8 cellular contexts compared by ENCODE assay signal in the genomic region with DNA sequence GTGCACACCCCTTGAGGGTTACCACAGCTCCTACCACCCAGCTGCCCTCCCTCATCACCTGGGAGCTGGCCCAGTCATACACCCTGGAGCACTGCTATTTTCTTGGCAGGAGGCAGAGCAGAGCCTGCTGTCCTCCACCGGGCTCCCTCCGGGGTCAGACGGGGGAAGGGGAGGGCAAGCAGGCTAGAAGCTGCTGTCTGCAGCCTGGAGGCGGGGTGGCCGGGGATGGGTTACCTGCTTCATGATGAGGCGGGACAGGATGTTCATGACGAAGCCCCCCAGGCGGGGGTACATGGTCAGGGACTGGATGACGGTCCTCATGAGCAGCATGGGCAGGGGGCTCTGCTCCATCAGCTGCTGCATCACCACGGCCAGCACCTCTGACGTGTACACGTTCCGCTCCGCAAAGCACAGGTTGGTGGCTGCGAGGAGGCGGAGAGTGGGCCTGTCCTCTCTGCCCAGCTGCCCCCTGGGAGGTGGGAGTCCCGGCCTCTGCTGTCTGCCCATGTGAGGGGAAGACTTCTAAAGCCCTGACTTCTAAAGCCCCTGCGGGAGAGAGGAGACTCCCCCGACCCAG. TPM values are rescaled to one million over a fixed set of nuclear protein-coding genes. Genes with fewer than 3 reads are reported as not detected.
A peak's percentile ranks its signal among the peaks of the same experiment; 100 is the strongest.
DNase-seq lines count a peak whose midpoint lies in the region; ATAC-seq and TF ChIP-seq lines count a peak whose summit lies in the region.
"Had no signal": no experiment of that assay in that cellular context is flagged by ENCODE, and none has a peak within 500 bp of the region (broad histone marks: within the 10 kb centered on the region; RNA-seq: fewer than 3 reads in every experiment).

No MANE protein-coding gene starts in this region.

- no peaks in the 10 kb centered on the region for H3K9me3 ChIP-seq in MG63

- H3K27ac ChIP-seq in foreskin keratinocyte: no peak overlapping the region

- H3K4me1 Mint-ChIP-seq in mesothelial cell of epicardium: peaks cover 6% of the 10 kb centered on the region

- DNase-seq in COLO668 (lab: John Stamatoyannopoulos, UW; ENCODE audit: unreplicated experiment): peak; percentile 54
- DNase-seq in MG63: peak; percentile 40
- DNase-seq in foreskin keratinocyte: peak in 1 of 2 donors; percentile 39
- no peak for DNase-seq in dermis blood vessel endothelial cell
- no peak for DNase-seq in NCI-H1105 (lab: John Stamatoyannopoulos, UW)
- no peak for DNase-seq in mesothelial cell of epicardium (ENCODE audit: low spot score in 2 of 2, unreplicated experiment in 2 of 2)

- peaks cover 12% of the 10 kb centered on the region for H3K36me3 Mint-ChIP-seq in mesothelial cell of epicardium

- H3K27me3 Mint-ChIP-seq in mesothelial cell of epicardium (ENCODE audit: low read depth): no peaks in the 10 kb centered on the region

- H3K4me3 Mint-ChIP-seq in mesothelial cell of epicardium: no peak overlapping the region
- H3K4me3 Mint-ChIP-seq: CD4-positive, alpha-beta T cell had no signal

- peaks cover 24% of the 10 kb centered on the region for H3K36me3 ChIP-seq in MG63

- no peak overlapping the region for H3K4me3 ChIP-seq in MG63

- H3K27ac Mint-ChIP-seq in mesothelial cell of epicardium: no peak overlapping the region
- H3K27ac Mint-ChIP-seq: CD4-positive, alpha-beta T cell had no signal

- peak; percentile 37 for ATAC-seq in foreskin keratinocyte

- TF ChIP-seq CTCF in foreskin keratinocyte (conservative IDR thresholded peaks at IDR 0.05) (no peak), mesothelial cell of epicardium (IDR thresholded peaks at IDR 0.05; ENCODE audit: unreplicated experiment) (no peak)

- no peaks in the 10 kb centered on the region for H3K9me3 Mint-ChIP-seq in mesothelial cell of epicardium
- H3K9me3 Mint-ChIP-seq: CD4-positive, alpha-beta T cell had no signal

- H3K27me3 ChIP-seq in MG63 (no peaks in the 10 kb centered on the region), foreskin keratinocyte (no peaks in the 10 kb centered on the region)

- H3K4me1 ChIP-seq in foreskin keratinocyte: no peaks in the 10 kb centered on the region

RNA-seq across cellular contexts. Expression of a gene that starts 2.7 kb away (rescaled TPM):
- not detected in 2 replicates for total RNA-seq in MG63 (2014; rRNA removed; shearing (Covaris generic); ENCODE audit: low replicate concordance)
- total RNA-seq in foreskin keratinocyte (0.24 TPM in 1 of 2 replicates, not detected in the other), dermis blood vessel endothelial cell (under 0.01 and 0.05 TPM in 2 replicates), mesothelial cell of epicardium (0.44 to 0.56 TPM (median 0.50 TPM) in 3 replicates)
- polyA plus RNA-seq in foreskin keratinocyte: 0.08 TPM in 1 of 2 replicates, not detected in the other

RNA-seq across cellular contexts. Expression of a gene that starts 25.2 kb away (rescaled TPM):
- 30.4 and 48.0 TPM in 2 replicates for total RNA-seq in MG63 (2014; rRNA removed; shearing (Covaris generic); ENCODE audit: low replicate concordance)
- total RNA-seq in foreskin keratinocyte (39.8 TPM in 2 replicates), dermis blood vessel endothelial cell (28.8 and 31.7 TPM in 2 replicates), mesothelial cell of epicardium (109 to 120 TPM (median 116 TPM) in 3 replicates)
- 26.4 and 27.7 TPM in 2 replicates for polyA plus RNA-seq in foreskin keratinocyte

RNA-seq across cellular contexts. Expression of a gene that starts 35.5 kb away (rescaled TPM):
- 3.9 and 7.0 TPM in 2 replicates for total RNA-seq in MG63 (2014; rRNA removed; shearing (Covaris generic); ENCODE audit: low replicate concordance)
- 7.4 and 8.4 TPM in 2 replicates for total RNA-seq in foreskin keratinocyte
- 8.0 and 9.8 TPM in 2 replicates for polyA plus RNA-seq in foreskin keratinocyte
- total RNA-seq in dermis blood vessel endothelial cell: 10.9 and 12.4 TPM in 2 replicates
- 126 to 130 TPM (median 127 TPM) in 3 replicates for total RNA-seq in mesothelial cell of epicardium

RNA-seq across cellular contexts. Expression of a gene that starts 45.1 kb away (rescaled TPM):
- 59.4 and 70.7 TPM in 2 replicates for total RNA-seq in MG63 (2014; rRNA removed; shearing (Covaris generic); ENCODE audit: low replicate concordance)
- total RNA-seq in foreskin keratinocyte (45.7 and 46.9 TPM in 2 replicates), dermis blood vessel endothelial cell (32.7 and 55.1 TPM in 2 replicates), mesothelial cell of epicardium (89.3 to 93.4 TPM (median 92.6 TPM) in 3 replicates)
- polyA plus RNA-seq in foreskin keratinocyte: 54.8 and 55.6 TPM in 2 replicates

RNA-seq across cellular contexts. Expression of a gene that starts 46.3 kb away (rescaled TPM):
- not detected in 2 replicates for total RNA-seq in MG63 (2014; rRNA removed; shearing (Covaris generic); ENCODE audit: low replicate concordance)
- total RNA-seq in foreskin keratinocyte (0.04 TPM in 1 of 2 replicates, not detected in the other), dermis blood vessel endothelial cell (0.14 TPM in 1 of 2 replicates, not detected in the other), mesothelial cell of epicardium (not detected in 3 replicates)
- polyA plus RNA-seq in foreskin keratinocyte: 0.02 and 0.10 TPM in 2 replicates
- total RNA-seq: CD4-positive, alpha-beta T cell; sciatic nerve had no signal

Comparison
In these comparisons a context has a peak if more than half of its experiments do, and no peak if none do; other contexts are left out.
1. DNase-seq: peak in COLO668 (single experiment) and MG63 (single experiment); none in dermis blood vessel endothelial cell (single experiment), NCI-H1105 (single experiment) and mesothelial cell of epicardium (0 of 2).